28 cellular contexts compared by ENCODE assay signal in genomic region chr12:91091916-91092715, GRCh38. TPM values are rescaled to one million over a fixed set of nuclear protein-coding genes. Genes with fewer than 3 reads are reported as not detected.
A peak's percentile ranks its signal among the peaks of the same experiment; 100 is the strongest.
DNase-seq lines count a peak whose midpoint lies in the region; FAIRE-seq and TF ChIP-seq lines count a peak whose summit lies in the region.
"Had no signal": no experiment of that assay in that cellular context is flagged by ENCODE, and none has a peak within 500 bp of the region (broad histone marks: within the 10 kb centered on the region; RNA-seq: fewer than 3 reads in every experiment).

No MANE protein-coding gene starts in this region.

- H3K23ac ChIP-seq in trophoblast cell (ENCODE audit: low read length) = no peak overlapping the region

- peak overlapping the region; percentile 56 for H2BK120ac ChIP-seq in trophoblast cell (ENCODE audit: insufficient read depth, low read length, poor library complexity)

- H3K79me2 ChIP-seq in trophoblast cell (ENCODE audit: control insufficient read depth, insufficient read depth, low read length, poor library complexity) = no peaks in the 10 kb centered on the region

- peak overlapping the region; percentile 32 for H2BK12ac ChIP-seq in trophoblast cell (ENCODE audit: low read length)

- H2BK5ac ChIP-seq in trophoblast cell (ENCODE audit: low read depth, low read length, poor library complexity) = no peak overlapping the region

- H3K9me3 Mint-ChIP-seq in chondrocyte (ENCODE audit: low read depth) = peaks cover 41% of the 10 kb centered on the region

- H3K9ac ChIP-seq in trophoblast cell (ENCODE audit: low read length) = no peak overlapping the region
- H3K9ac ChIP-seq: BLaER1 treated with 17β-estradiol and CSF1 and Interleukin-3, amounts not matched to agents 10 nM and 100 nM had no signal

- peaks cover 20% of the 10 kb centered on the region for H3K36me3 Mint-ChIP-seq in chondrocyte (ENCODE audit: low read depth)

- H3K27ac Mint-ChIP-seq in chondrocyte (ENCODE audit: unreplicated experiment) = peak overlapping the region; percentile 9
- H3K27ac Mint-ChIP-seq: CD4-positive, alpha-beta T cell; GM23338; HFFc6 had no signal

- H3K14ac ChIP-seq in trophoblast cell (ENCODE audit: low read length) = no peak overlapping the region

- H3K4me1 ChIP-seq in SJSA1 (replicated peaks) (peaks cover 18% of the 10 kb centered on the region), trophoblast cell (ENCODE audit: control insufficient read depth in 1 of 2, insufficient read depth in 2 of 2, low read length in 2 of 2) (peaks cover 0 to 11% of the 10 kb centered on the region in 2 experiments)
- H3K4me1 ChIP-seq: A549; BLaER1 treated with 17β-estradiol and CSF1 and Interleukin-3, amounts not matched to agents 10 nM and 100 nM; HAP-1 had no signal

- H3K36me3 ChIP-seq in SJSA1 (no peaks in the 10 kb centered on the region), trophoblast cell (ENCODE audit: control insufficient read depth in 1 of 2, insufficient read depth in 2 of 2, low read length in 2 of 2) (peaks cover 0 to 3% of the 10 kb centered on the region in 2 experiments)
- H3K36me3 ChIP-seq: BLaER1 treated with 17β-estradiol and CSF1 and Interleukin-3, amounts not matched to agents 10 nM and 100 nM; HAP-1 had no signal

- H3K79me1 ChIP-seq in trophoblast cell (ENCODE audit: low read length) = peaks cover 7% of the 10 kb centered on the region

- no peak overlapping the region for H3K4ac ChIP-seq in trophoblast cell (ENCODE audit: low read depth, low read length)

- no peak overlapping the region for H4K12ac ChIP-seq in trophoblast cell (ENCODE audit: low read depth, low read length)

- no peak overlapping the region for H4K8ac ChIP-seq in trophoblast cell (ENCODE audit: low read depth, low read length)

- H3K9me3 ChIP-seq in SJSA1 (replicated peaks) (peaks cover 36% of the 10 kb centered on the region), trophoblast cell (ENCODE audit: insufficient read depth, low read depth, low read length) (peaks cover 6% of the 10 kb centered on the region)
- H3K9me3 ChIP-seq: A549, HAP-1 had no signal

- H3K27me3 Mint-ChIP-seq in chondrocyte (ENCODE audit: low read depth) = no peaks in the 10 kb centered on the region
- H3K27me3 Mint-ChIP-seq: CD4-positive, alpha-beta T cell had no signal

- H4K91ac ChIP-seq in trophoblast cell (ENCODE audit: low read depth, low read length) = peak overlapping the region; percentile 63

- no peak overlapping the region for H3K4me3 Mint-ChIP-seq in chondrocyte (ENCODE audit: unreplicated experiment)
- H3K4me3 Mint-ChIP-seq: CD4-positive, alpha-beta T cell; GM23338; HFFc6 had no signal

- FAIRE-seq in GM19239 (lab: Jason Lieb, UNC) = no peak
- FAIRE-seq: A549, D721Med, GM18507 had no signal

- no peak overlapping the region for H3K27ac ChIP-seq in SJSA1
- H3K27ac ChIP-seq in trophoblast cell (ENCODE audit: low read depth, low read length) = no peak overlapping the region
- H3K27ac ChIP-seq: A549; BLaER1 treated with 17β-estradiol and CSF1 and Interleukin-3, amounts not matched to agents 10 nM and 100 nM; SK-N-MC had no signal

- H3K4me3 ChIP-seq in SJSA1 (no peak overlapping the region), trophoblast cell (ENCODE audit: low read depth, low read length) (no peak overlapping the region)
- H3K4me3 ChIP-seq: A549; BLaER1 treated with 17β-estradiol and CSF1 and Interleukin-3, amounts not matched to agents 10 nM and 100 nM; GM23338; HAP-1; SK-N-MC had no signal

- DNase-seq in ELR (ENCODE audit: low read depth) = peak; percentile 10
- DNase-seq in SJSA1 (ENCODE audit: low read depth in 1 of 2, low spot score in 2 of 2) = peak; percentile 66 to 86
- DNase-seq in chondrocyte (ENCODE audit: low spot score) = no peak
- DNase-seq in trophoblast cell = peak; percentile 90 to 93
- no peak for DNase-seq in GM19239 (ENCODE audit: insufficient read length, low spot score)
- no peak for DNase-seq in T-helper 9 cell
- DNase-seq in cerebellar nuclear complex (lab: John Stamatoyannopoulos, UW) = no peak
- DNase-seq: AML-193; CD4-positive, alpha-beta T cell; DMS53; HFFc6; KG1; MM.1S; NCI-H1048; NCI-H1417; NCI-H1694; NCI-H2029 treated with DMSO at 0.1 percent for 48 hours; NCI-H446 treated with DMSO at 0.1 percent for 48 hours; NCI-H526; SHP77 treated with DMSO at 0.1 percent for 48 hours had no signal

- H3K4me1 Mint-ChIP-seq in chondrocyte (ENCODE audit: low read depth) = peaks cover 28% of the 10 kb centered on the region
- H3K4me1 Mint-ChIP-seq: GM23338 had no signal

- H3K4me2 ChIP-seq in trophoblast cell (ENCODE audit: low read length) = no peak overlapping the region
- H3K4me2 ChIP-seq: A549; BLaER1 treated with 17β-estradiol and CSF1 and Interleukin-3, amounts not matched to agents 10 nM and 100 nM; GM23338 had no signal

- peak overlapping the region; percentile 3 for H2AFZ ChIP-seq in trophoblast cell (ENCODE audit: insufficient read depth, low read length, poor library complexity)
- H2AFZ ChIP-seq: GM23338 had no signal

- no peaks in the 10 kb centered on the region for H3K27me3 ChIP-seq in SJSA1 (replicated peaks)
- no peaks in the 10 kb centered on the region for H3K27me3 ChIP-seq in trophoblast cell (ENCODE audit: insufficient read depth, low read length)
- H3K27me3 ChIP-seq: BLaER1 treated with 17β-estradiol and CSF1 and Interleukin-3, amounts not matched to agents 10 nM and 100 nM had no signal

- no peak overlapping the region for H3K18ac ChIP-seq in trophoblast cell (ENCODE audit: low read length)

- TF ChIP-seq CTCF in chondrocyte (IDR thresholded peaks at IDR 0.05) = no peak

- WGBS in trophoblast cell (ENCODE audit: extremely low coverage, insufficient coverage, insufficient read length) = no CpG with 5 or more reads among the region's 6 CpGs

- H2AK5ac ChIP-seq in trophoblast cell (ENCODE audit: low read length) = peak overlapping the region; percentile 48

RNA-seq across cellular contexts. Expression of gene LUM, which starts 19.2 kb away (rescaled TPM):
- 505 and 812 TPM in 2 replicates for total RNA-seq in SJSA1 (2014; rRNA removed; shearing (Covaris generic))
- total RNA-seq in chondrocyte = 462 to 834 TPM (median 481 TPM) in 3 replicates
- 921 and 976 TPM in 2 replicates for polyA plus RNA-seq in trophoblast cell (2013)
- total RNA-seq: CD4-positive, alpha-beta T cell; GM23338 had no signal

RNA-seq across cellular contexts. Expression of gene KERA, which starts 34.3 kb away (rescaled TPM):
- total RNA-seq in SJSA1 (2014; rRNA removed; shearing (Covaris generic)) = 41.1 and 72.5 TPM in 2 replicates
- total RNA-seq in chondrocyte = not detected in 3 replicates
- polyA plus RNA-seq in trophoblast cell (2013) = 0.14 and 0.15 TPM in 2 replicates
- total RNA-seq: CD4-positive, alpha-beta T cell; Daoy; GM23338; HFFc6 had no signal
- polyA plus RNA-seq: A549, GM23338 had no signal

Comparison
In these comparisons a context has a peak if more than half of its experiments do, and no peak if none do; other contexts are left out.
1. DNase-seq: peak in ELR (single experiment), SJSA1 (2 of 2) and trophoblast cell (2 of 2); none in chondrocyte (single experiment), GM19239 (single experiment), T-helper 9 cell (single experiment) and cerebellar nuclear complex (0 of 2).
2. RNA of gene KERA, which starts 34.3 kb away (total RNA-seq): 41.1 to 72.5 TPM in SJSA1; not detected in chondrocyte; every median in the first group is over 10 times any median in the second.